Comparison of ENCODE assay signal across 13 cellular contexts in the genomic region with DNA sequence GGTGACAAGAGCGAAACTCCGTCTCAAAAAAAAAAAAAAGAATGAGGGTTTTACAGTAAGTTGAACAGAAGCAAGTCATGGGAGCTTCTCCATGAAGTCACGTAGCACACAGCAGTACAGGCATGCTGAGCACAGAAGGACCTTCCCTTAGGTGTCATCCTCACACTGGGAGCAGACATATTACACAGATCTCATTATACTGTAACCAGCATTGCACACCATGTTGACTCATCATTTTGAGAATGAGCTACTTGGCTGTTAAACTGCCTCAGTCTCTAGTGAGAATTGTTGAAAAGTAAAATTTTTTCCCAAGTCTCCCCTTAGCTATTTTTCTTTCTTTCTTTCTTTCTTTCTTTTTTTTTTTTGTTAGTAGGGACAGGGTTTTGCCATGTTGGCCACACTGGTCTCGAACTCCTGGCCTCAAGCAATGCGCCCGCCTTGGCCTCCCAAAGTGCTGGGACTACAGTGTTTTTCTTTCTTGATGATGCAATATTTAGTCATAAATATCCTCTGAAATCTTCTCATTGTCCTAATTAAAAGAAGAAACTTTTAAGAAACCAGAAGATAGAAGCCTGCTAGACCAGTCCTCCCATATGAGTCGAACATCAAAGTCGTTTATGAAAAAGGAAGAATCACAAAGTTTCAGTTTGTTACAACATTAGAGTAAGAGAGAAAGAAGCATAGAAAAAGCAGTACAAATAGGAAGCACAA. TPM values are rescaled to one million over a fixed set of nuclear protein-coding genes. Genes with fewer than 3 reads are reported as not detected.
DNase-seq lines count a peak whose midpoint lies in the region; ATAC-seq, FAIRE-seq and TF ChIP-seq lines count a peak whose summit lies in the region.
"Had no signal": no experiment of that assay in that cellular context is flagged by ENCODE, and none has a peak within 500 bp of the region (broad histone marks: within the 10 kb centered on the region; RNA-seq: fewer than 3 reads in every experiment).

No MANE protein-coding gene starts in this region.

- H3K27ac ChIP-seq in epithelial cell of prostate (peak overlapping the region; percentile 92), heart right ventricle (peak overlapping the region in 1 of 10 donors; percentile 93)
- H3K27ac ChIP-seq: cardiac muscle cell, ovary, thyroid gland had no signal

- peaks cover 0 to 48% (median 19%) of the 10 kb centered on the region in 9 donors for H3K4me1 ChIP-seq in heart right ventricle

- no peak for TF ChIP-seq CTCF in heart right ventricle (IDR thresholded peaks at IDR 0.05)

- H3K4me3 ChIP-seq in heart right ventricle = no peak overlapping the region
- H3K4me3 ChIP-seq: cardiac muscle cell, ovary, thyroid gland had no signal

- peak overlapping the region; percentile 32 for H3K27ac Mint-ChIP-seq in stimulated activated memory B cell treated with anti-CD40 and anti-IgM and Interleukin-4, amounts not matched to agents 10 μg/mL and 1 μg/mL and 100 μg/mL, for 72 hours

- no peaks in the 10 kb centered on the region for H3K36me3 Mint-ChIP-seq in activated T-cell treated with anti-CD3 and anti-CD28 coated beads, Interleukin-2, amount 50 U/mL, for 4 hours (ENCODE audit: insufficient read depth)
- no peaks in the 10 kb centered on the region for H3K36me3 Mint-ChIP-seq in stimulated activated memory B cell treated with anti-CD40 and anti-IgM and Interleukin-4, amounts not matched to agents 10 μg/mL and 1 μg/mL and 100 μg/mL, for 72 hours

- H3K4me3 Mint-ChIP-seq in activated T-cell treated with anti-CD3 and anti-CD28 coated beads, Interleukin-2, amount 50 U/mL, for 4 hours = no peak overlapping the region
- H3K4me3 Mint-ChIP-seq in stimulated activated memory B cell treated with anti-CD40 and anti-IgM and Interleukin-4, amounts not matched to agents 10 μg/mL and 1 μg/mL and 100 μg/mL, for 72 hours = no peak overlapping the region

- no peaks in the 10 kb centered on the region for H3K27me3 ChIP-seq in heart right ventricle
- H3K27me3 ChIP-seq: cardiac muscle cell, ovary, thyroid gland had no signal

- peaks cover 11% of the 10 kb centered on the region for H3K4me1 Mint-ChIP-seq in activated T-cell treated with anti-CD3 and anti-CD28 coated beads, Interleukin-2, amount 50 U/mL, for 4 hours (ENCODE audit: low read depth)
- peaks cover 23% of the 10 kb centered on the region for H3K4me1 Mint-ChIP-seq in stimulated activated memory B cell treated with anti-CD40 and anti-IgM and Interleukin-4, amounts not matched to agents 10 μg/mL and 1 μg/mL and 100 μg/mL, for 72 hours

- H3K9me3 Mint-ChIP-seq in activated T-cell treated with anti-CD3 and anti-CD28 coated beads, Interleukin-2, amount 50 U/mL, for 4 hours = no peaks in the 10 kb centered on the region
- no peaks in the 10 kb centered on the region for H3K9me3 Mint-ChIP-seq in stimulated activated memory B cell treated with anti-CD40 and anti-IgM and Interleukin-4, amounts not matched to agents 10 μg/mL and 1 μg/mL and 100 μg/mL, for 72 hours

- no peak for FAIRE-seq in HTR-8/SVneo (lab: Jason Lieb, UNC)

- H3K27me3 Mint-ChIP-seq in activated T-cell treated with anti-CD3 and anti-CD28 coated beads, Interleukin-2, amount 50 U/mL, for 4 hours (ENCODE audit: low read depth) = no peaks in the 10 kb centered on the region
- no peaks in the 10 kb centered on the region for H3K27me3 Mint-ChIP-seq in stimulated activated memory B cell treated with anti-CD40 and anti-IgM and Interleukin-4, amounts not matched to agents 10 μg/mL and 1 μg/mL and 100 μg/mL, for 72 hours

- no peaks in the 10 kb centered on the region for H3K36me3 ChIP-seq in heart right ventricle
- H3K36me3 ChIP-seq: cardiac muscle cell, ovary, thyroid gland had no signal

- peak; percentile 40 to 74 for ATAC-seq in activated T-cell treated with anti-CD3 and anti-CD28 coated beads, Interleukin-2, amount 50 U/mL, for 4 hours
- no peak for ATAC-seq in stimulated activated memory B cell treated with anti-CD40 and anti-IgM and Interleukin-4, amounts not matched to agents 10 μg/mL and 1 μg/mL and 100 μg/mL, for 72 hours
- ATAC-seq in GM19324 (IDR thresholded peaks at IDR 0.05; ENCODE audit: low FRiP score, unreplicated experiment) (no peak), heart right ventricle (no peak)

- DNase-seq in activated T-cell treated with anti-CD3 and anti-CD28 coated beads, Interleukin-2, amount 50 U/mL, for 4 hours = no peak
- DNase-seq in activated T-cell treated with anti-CD3 and anti-CD28 coated beads, Interleukin-2, amount 50 U/mL, for 48 hours = no peak
- DNase-seq in RKO (ENCODE audit: low spot score) = peak; percentile 61
- peak; percentile 61 for DNase-seq in epithelial cell of prostate (ENCODE audit: low read depth, low spot score)
- no peak for DNase-seq in HTR-8/SVneo (ENCODE audit: insufficient read length, low spot score)
- no peak for DNase-seq in heart right ventricle
- DNase-seq: foreskin melanocyte, NCI-H1436 treated with DMSO at 0.1 percent for 48 hours, ovary, thyroid gland had no signal

- intact Hi-C loops in heart right ventricle (cut with DNase I) = no loop called here

- H3K9me3 ChIP-seq in heart right ventricle = no peaks in the 10 kb centered on the region
- H3K9me3 ChIP-seq: ovary, thyroid gland had no signal

- 94 to 97% methylated on average over 8 of the region's 8 CpGs for WGBS in heart right ventricle, 2 donors

RNA-seq across cellular contexts. Expression of a gene that starts 37.9 kb away (rescaled TPM):
- 100 to 1,000 TPM; 197 to 224 (median 210) TPM for total RNA-seq in activated T-cell treated with anti-CD3 and anti-CD28 coated beads, Interleukin-2, amount 50 U/mL, for 4 hours
- total RNA-seq in heart right ventricle = 100 to 1,000 TPM; 381 to 525 (median 432) TPM
- polyA plus RNA-seq in heart right ventricle = 100 to 1,000 TPM in 1 of 2 donors, 10 to 100 TPM in 1; 81.8 to 101 TPM

Comparison
In these comparisons a context has a peak if more than half of its experiments do, and no peak if none do; other contexts are left out.
1. ATAC-seq: peak in activated T-cell treated with anti-CD3 and anti-CD28 coated beads, Interleukin-2, amount 50 U/mL, for 4 hours (2 of 2); none in stimulated activated memory B cell treated with anti-CD40 and anti-IgM and Interleukin-4, amounts not matched to agents 10 μg/mL and 1 μg/mL and 100 μg/mL, for 72 hours (single experiment), GM19324 (single experiment) and heart right ventricle (0 of 8).
2. DNase-seq: peak in RKO (single experiment) and epithelial cell of prostate (single experiment); none in activated T-cell treated with anti-CD3 and anti-CD28 coated beads, Interleukin-2, amount 50 U/mL, for 4 hours (single experiment), activated T-cell treated with anti-CD3 and anti-CD28 coated beads, Interleukin-2, amount 50 U/mL, for 48 hours (0 of 2), HTR-8/SVneo (single experiment) and heart right ventricle (0 of 2).